In genomic region chr14:75521415-75522199, GRCh38 we compare ENCODE assay signal across 1 cellular context.
TF ChIP-seq lines count a peak whose summit lies in the region.

No MANE protein-coding gene starts in this region.

TF ChIP-seq in GM12878, 131 proteins besides CTCF, POLR2A, EP300 and RAD21 (continued from another document and continues in another):
- TF ChIP-seq ZBTB40 (IDR thresholded peaks at IDR 0.05; ENCODE audit: borderline replicate concordance) (no peak; the same call in 1 of the 2 replicates), BCL11A (IDR thresholded peaks at IDR 0.05; ENCODE audit: low read depth, low read length) (no peak), JUND (IDR thresholded peaks at IDR 0.05; ENCODE audit: low read depth, low read length) (no peak), ESRRA (IDR thresholded peaks at IDR 0.05; ENCODE audit: low read length) (0 out of 2 replicates have a peak, but pooled peaks have one; percentile 18), LARP7 (IDR thresholded peaks at IDR 0.05) (no peak), KAT2A (conservative IDR thresholded peaks at IDR 0.05; ENCODE audit: control insufficient read depth, low read depth, low read length) (no peak), SKIL (IDR thresholded peaks at IDR 0.05; ENCODE audit: low read depth, poor library complexity, severe bottlenecking) (no peak), ASH2L (IDR thresholded peaks at IDR 0.05; ENCODE audit: borderline replicate concordance, low read depth) (no peak), ATF3 (IDR thresholded peaks at IDR 0.05; ENCODE audit: borderline replicate concordance, extremely low read depth, low read depth, low read length) (no peak), RFX5 (IDR thresholded peaks at IDR 0.05; ENCODE audit: low read depth, low read length) (no peak), TCF3 (IDR thresholded peaks at IDR 0.05; ENCODE audit: borderline replicate concordance, insufficient read depth, low read depth, low read length) (no peak), MYC (IDR thresholded peaks at IDR 0.05; ENCODE audit: insufficient read depth, insufficient read length, insufficient replicate concordance, low read length, severe bottlenecking) (no peak), TBL1XR1 (IDR thresholded peaks at IDR 0.05; ENCODE audit: low read depth, low read length) (no peak), NRF1 (conservative IDR thresholded peaks at IDR 0.05; ENCODE audit: low read depth, low read length) (no peak), SRF (IDR thresholded peaks at IDR 0.05; ENCODE audit: low read depth in 2 of 2, low read length in 2 of 2) (no peak), HDGF (IDR thresholded peaks at IDR 0.05) (peak; percentile 58; the same call in 1 of the 2 replicates), MEF2B (IDR thresholded peaks at IDR 0.05; ENCODE audit: partially characterized antibody, poor library complexity, severe bottlenecking) (no peak), BHLHE40 (IDR thresholded peaks at IDR 0.05; ENCODE audit: borderline replicate concordance in 1 of 2, low read depth in 2 of 2, low read length in 1 of 2) (no peak), MTA2 (IDR thresholded peaks at IDR 0.05; ENCODE audit: low read depth) (no peak), BACH1 (IDR thresholded peaks at IDR 0.05; ENCODE audit: borderline replicate concordance) (0 out of 2 replicates have a peak, but pooled peaks have one; percentile 11), CHD2 (IDR thresholded peaks at IDR 0.05; ENCODE audit: borderline replicate concordance, low read depth, low read length) (peak; percentile 20; the same call in 1 of the 2 replicates), BMI1 (IDR thresholded peaks at IDR 0.05; ENCODE audit: borderline replicate concordance) (no peak), TARDBP (IDR thresholded peaks at IDR 0.05; ENCODE audit: borderline replicate concordance) (no peak), SMAD1 (IDR thresholded peaks at IDR 0.05; ENCODE audit: low read depth, partially characterized antibody) (no peak), TCF7 (IDR thresholded peaks at IDR 0.05; ENCODE audit: borderline replicate concordance) (no peak), BCLAF1 (IDR thresholded peaks at IDR 0.05) (no peak), ETV6 (conservative IDR thresholded peaks at IDR 0.05 in 1 of 2, IDR thresholded peaks at IDR 0.05 in 1 of 2; ENCODE audit: borderline replicate concordance in 1 of 2, low read depth in 1 of 2) (no peak), SIN3A (IDR thresholded peaks at IDR 0.05; ENCODE audit: low read depth, low read length) (0 out of 2 replicates have a peak, but pooled peaks have one; percentile 22), SUPT20H (IDR thresholded peaks at IDR 0.05; ENCODE audit: borderline replicate concordance, control insufficient read depth, low read depth, low read length) (no peak), NR2C2 (IDR thresholded peaks at IDR 0.05; ENCODE audit: borderline replicate concordance, control insufficient read depth, insufficient read length, low read depth) (no peak), WRNIP1 (IDR thresholded peaks at IDR 0.05; ENCODE audit: borderline replicate concordance, low read depth, low read length) (no peak), IRF4 (IDR thresholded peaks at IDR 0.05; ENCODE audit: low read depth, low read length) (no peak), IRF5 (IDR thresholded peaks at IDR 0.05; ENCODE audit: borderline replicate concordance) (no peak), FOXM1 (IDR thresholded peaks at IDR 0.05; ENCODE audit: low read depth, low read length) (0 out of 2 replicates have a peak, but pooled peaks have one; percentile 53), PAX8 (IDR thresholded peaks at IDR 0.05) (no peak), NFIC (IDR thresholded peaks at IDR 0.05; ENCODE audit: low read depth, low read length) (no peak), MLLT1 (IDR thresholded peaks at IDR 0.05) (no peak), STAT3 (IDR thresholded peaks at IDR 0.05; ENCODE audit: low read depth, low read length) (no peak), YBX1 (IDR thresholded peaks at IDR 0.05) (no peak), RCOR1 (conservative IDR thresholded peaks at IDR 0.05; ENCODE audit: low read depth, low read length) (no peak), NR2F1 (conservative IDR thresholded peaks at IDR 0.05) (no peak), ATF7 (IDR thresholded peaks at IDR 0.05; ENCODE audit: low read depth) (no peak), SPI1 (IDR thresholded peaks at IDR 0.05; ENCODE audit: borderline replicate concordance, insufficient read depth, low read depth, low read length) (no peak), NKRF (conservative IDR thresholded peaks at IDR 0.05) (no peak), RUNX3 (IDR thresholded peaks at IDR 0.05; ENCODE audit: low read length) (no peak), ZNF687 (IDR thresholded peaks at IDR 0.05) (peak; percentile 27; the same call in 1 of the 2 replicates), SP1 (IDR thresholded peaks at IDR 0.05; ENCODE audit: low read depth, low read length) (no peak)
